8 cellular contexts compared by ENCODE assay signal in genomic region chr1:91884459-91885290, GRCh38. TPM values are rescaled to one million over a fixed set of nuclear protein-coding genes. Genes with fewer than 3 reads are reported as not detected.
DNase-seq lines count a peak whose midpoint lies in the region; ATAC-seq and TF ChIP-seq lines count a peak whose summit lies in the region.

No MANE protein-coding gene starts in this region.

- peaks cover 17% of the 10 kb centered on the region for H3K4me1 ChIP-seq in CD8-positive, alpha-beta memory T cell (ENCODE audit: insufficient read depth, low read length)

- no peaks in the 10 kb centered on the region for H3K9me3 ChIP-seq in CD8-positive, alpha-beta memory T cell (ENCODE audit: low read length)
- no peaks in the 10 kb centered on the region for H3K9me3 ChIP-seq in MG63

- H3K4me3 Mint-ChIP-seq in CD8-positive, alpha-beta memory T cell: peak overlapping the region; percentile 94 to 99 (median 98)
- H3K4me3 Mint-ChIP-seq in activated T-cell treated with anti-CD3 and anti-CD28 coated beads, Interleukin-2, amount 50 U/mL, for 24 hours: peak overlapping the region; percentile 86
- peak overlapping the region; percentile 97 for H3K4me3 Mint-ChIP-seq in neural crest cell

- H3K36me3 ChIP-seq in CD8-positive, alpha-beta memory T cell (ENCODE audit: insufficient read depth, low read length): no peaks in the 10 kb centered on the region
- no peaks in the 10 kb centered on the region for H3K36me3 ChIP-seq in MG63

- peaks cover 0 to 2% of the 10 kb centered on the region in 2 donors for H3K27me3 Mint-ChIP-seq in CD8-positive, alpha-beta memory T cell
- H3K27me3 Mint-ChIP-seq in activated T-cell treated with anti-CD3 and anti-CD28 coated beads, Interleukin-2, amount 50 U/mL, for 24 hours: peaks cover 3% of the 10 kb centered on the region
- peaks cover 15% of the 10 kb centered on the region for H3K27me3 Mint-ChIP-seq in neural crest cell (ENCODE audit: low read depth)

- peaks cover 42 to 57% (median 52%) of the 10 kb centered on the region in 3 donors for H3K4me1 Mint-ChIP-seq in CD8-positive, alpha-beta memory T cell
- peaks cover 49% of the 10 kb centered on the region for H3K4me1 Mint-ChIP-seq in activated T-cell treated with anti-CD3 and anti-CD28 coated beads, Interleukin-2, amount 50 U/mL, for 24 hours (ENCODE audit: low read depth)
- H3K4me1 Mint-ChIP-seq in neural crest cell: peaks cover 35% of the 10 kb centered on the region

- CTCF ChIA-PET in CD8-positive, alpha-beta memory T cell (lab: Charles Lee): interaction anchor here (0.7 to 3.9 kb wide), 11 partner anchors 10 to 396 kb away, joined by 3 to 37 read pairs (median 4); no protein-coding TSS in a partner anchor

- no peaks in the 10 kb centered on the region for H3K27me3 ChIP-seq in CD8-positive, alpha-beta memory T cell (ENCODE audit: insufficient read depth, low read length, poor library complexity, severe bottlenecking)
- H3K27me3 ChIP-seq in MG63: no peaks in the 10 kb centered on the region

- POLR2A ChIA-PET in CD8-positive, alpha-beta memory T cell (lab: Charles Lee): interaction anchor here (0.6 to 1.5 kb wide), 3 partner anchors 19 to 372 kb away, joined by 3 to 4 read pairs (median 3); no protein-coding TSS in a partner anchor

- H3K4me3 ChIP-seq in CD8-positive, alpha-beta memory T cell (ENCODE audit: low read length): peak overlapping the region; percentile 69
- peak overlapping the region; percentile 70 for H3K4me3 ChIP-seq in MG63

- peak overlapping the region; percentile 45 to 99 (median 92) for H3K27ac Mint-ChIP-seq in CD8-positive, alpha-beta memory T cell
- H3K27ac Mint-ChIP-seq in activated T-cell treated with anti-CD3 and anti-CD28 coated beads, Interleukin-2, amount 50 U/mL, for 24 hours: peak overlapping the region; percentile 79
- H3K27ac Mint-ChIP-seq in neural crest cell (ENCODE audit: unreplicated experiment): peak overlapping the region; percentile 48

- H3K27ac ChIP-seq in CD8-positive, alpha-beta memory T cell (ENCODE audit: low read depth, low read length): peak overlapping the region; percentile 71

- TF ChIP-seq CTCF in neural crest cell (conservative IDR thresholded peaks at IDR 0.05): no peak

- peaks cover 0 to 14% (median 0%) of the 10 kb centered on the region in 3 donors for H3K36me3 Mint-ChIP-seq in CD8-positive, alpha-beta memory T cell
- H3K36me3 Mint-ChIP-seq in activated T-cell treated with anti-CD3 and anti-CD28 coated beads, Interleukin-2, amount 50 U/mL, for 24 hours (ENCODE audit: low read depth): peaks cover 7% of the 10 kb centered on the region
- no peaks in the 10 kb centered on the region for H3K36me3 Mint-ChIP-seq in neural crest cell (ENCODE audit: low read depth)

- peak; percentile 14 to 49 (median 29) for DNase-seq in CD8-positive, alpha-beta memory T cell
- DNase-seq in MG63 (no peak), fibroblast of gingiva (ENCODE audit: low read depth) (peak; percentile 21), neural crest cell (ENCODE audit: low read depth, low spot score) (peak; percentile 27), Kasumi-1 (lab: John Stamatoyannopoulos, UW) (no peak)
- DNase-seq in activated T-cell treated with anti-CD3 and anti-CD28 coated beads, Interleukin-2, amount 50 U/mL, for 24 hours: peak; percentile 66

- no peak for ATAC-seq in GM21737 (IDR thresholded peaks at IDR 0.05; ENCODE audit: unreplicated experiment)
- no peak for ATAC-seq in HG03045 (IDR thresholded peaks at IDR 0.05; ENCODE audit: unreplicated experiment)

- H3K9me3 Mint-ChIP-seq in CD8-positive, alpha-beta memory T cell: no peaks in the 10 kb centered on the region
- H3K9me3 Mint-ChIP-seq in activated T-cell treated with anti-CD3 and anti-CD28 coated beads, Interleukin-2, amount 50 U/mL, for 24 hours: no peaks in the 10 kb centered on the region
- no peaks in the 10 kb centered on the region for H3K9me3 Mint-ChIP-seq in neural crest cell

RNA-seq across cellular contexts. Expression of gene TGFBR3, which starts 1.3 kb away (rescaled TPM):
- total RNA-seq in CD8-positive, alpha-beta memory T cell: 10 to 100 TPM; 28.8 to 29.9 TPM
- polyA plus RNA-seq in CD8-positive, alpha-beta memory T cell: 78.5 TPM
- 1.3 and 1.7 TPM in 2 replicates for total RNA-seq in MG63 (2014; rRNA removed; shearing (Covaris generic); ENCODE audit: low replicate concordance)
- total RNA-seq in neural crest cell: 14.7 and 15.1 TPM in 2 replicates

Comparison
In these comparisons a context has a peak if more than half of its experiments do, and no peak if none do; other contexts are left out.
1. DNase-seq: peak in CD8-positive, alpha-beta memory T cell (5 of 5), activated T-cell treated with anti-CD3 and anti-CD28 coated beads, Interleukin-2, amount 50 U/mL, for 24 hours (single experiment), fibroblast of gingiva (single experiment) and neural crest cell (single experiment); none in MG63 (single experiment) and Kasumi-1 (0 of 2).
2. Peak in every context shown above with its lines, with median percentiles within 50 percentile points of each other: H3K27ac Mint-ChIP-seq and H3K4me3 Mint-ChIP-seq.